Comparison of ENCODE assay signal across 11 cellular contexts in genomic region chr14:33943081-33943480, GRCh38. TPM values are rescaled to one million over a fixed set of nuclear protein-coding genes. Genes with fewer than 3 reads are reported as not detected.
DNase-seq lines count a peak whose midpoint lies in the region; ATAC-seq and TF ChIP-seq lines count a peak whose summit lies in the region.
"Had no signal": no experiment of that assay in that cellular context is flagged by ENCODE, and none has a peak within 500 bp of the region (broad histone marks: within the 10 kb centered on the region; RNA-seq: fewer than 3 reads in every experiment).

No MANE protein-coding gene starts in this region.

- POLR2A ChIA-PET in WTC11 (lab: Charles Lee): no interaction called here

- peak overlapping the region; percentile 44; the same call in 1 of the 2 replicates for H3K27ac Mint-ChIP-seq in WTC11
- H3K27ac Mint-ChIP-seq in nephron: peak overlapping the region; percentile 6 to 45 (median 26)
- H3K27ac Mint-ChIP-seq in activated T-cell treated with anti-CD3 and anti-CD28 coated beads, Interleukin-2, amount 50 U/mL, for 24 hours: no peak overlapping the region
- H3K27ac Mint-ChIP-seq: activated CD4-positive, alpha-beta T cell treated with anti-CD3 and anti-CD28 coated beads for 36 hours had no signal

- H3K9me3 Mint-ChIP-seq in WTC11 (no peaks in the 10 kb centered on the region), nephron (no peaks in the 10 kb centered on the region)
- no peaks in the 10 kb centered on the region for H3K9me3 Mint-ChIP-seq in activated T-cell treated with anti-CD3 and anti-CD28 coated beads, Interleukin-2, amount 50 U/mL, for 24 hours

- TF ChIP-seq CTCF in WTC11 (IDR thresholded peaks at IDR 0.05) (no peak), nephron (IDR thresholded peaks at IDR 0.05; ENCODE audit: unreplicated experiment in 3 of 3) (no peak)

- DNase-seq in DMS53 treated with DMSO at 0.1 percent for 48 hours (lab: John Stamatoyannopoulos, UW; ENCODE audit: unreplicated experiment) (peak; percentile 7), NCI-H2081 (lab: John Stamatoyannopoulos, UW) (peak; percentile 91 to 98), WTC11 (ENCODE audit: low spot score) (no peak), A172 (ENCODE audit: low spot score) (no peak)
- no peak for DNase-seq in activated T-cell treated with anti-CD3 and anti-CD28 coated beads, Interleukin-2, amount 50 U/mL, for 24 hours
- DNase-seq in stimulated activated CD4-positive, alpha-beta T cell treated with anti-CD3 and anti-CD28 coated beads, Interleukin-4, amount 100 ng/mL, for 1 hour: no peak
- no peak for DNase-seq in activated CD4-positive, alpha-beta T cell treated with anti-CD3 and anti-CD28 coated beads for 48 hours
- DNase-seq: activated CD4-positive, alpha-beta T cell treated with anti-CD3 and anti-CD28 coated beads for 36 hours had no signal

- H3K4me1 Mint-ChIP-seq in WTC11 (peaks cover 68% of the 10 kb centered on the region), nephron (peaks cover 79% of the 10 kb centered on the region)
- H3K4me1 Mint-ChIP-seq in activated T-cell treated with anti-CD3 and anti-CD28 coated beads, Interleukin-2, amount 50 U/mL, for 24 hours (ENCODE audit: low read depth): peaks cover 6% of the 10 kb centered on the region

- CTCF ChIA-PET in WTC11 (lab: Charles Lee): interaction anchor here (1.1 kb wide), 1 partner anchor 94 kb away, joined by 4 read pairs; no protein-coding TSS in a partner anchor

- H3K36me3 Mint-ChIP-seq in WTC11: peaks cover 17% of the 10 kb centered on the region
- H3K36me3 Mint-ChIP-seq in nephron (ENCODE audit: low read depth): no peaks in the 10 kb centered on the region
- H3K36me3 Mint-ChIP-seq in activated T-cell treated with anti-CD3 and anti-CD28 coated beads, Interleukin-2, amount 50 U/mL, for 24 hours (ENCODE audit: low read depth): no peaks in the 10 kb centered on the region

- ATAC-seq in WTC11: no peak
- ATAC-seq: activated CD4-positive, alpha-beta T cell treated with anti-CD3 and anti-CD28 coated beads for 36 hours; Panc1; right cardiac atrium had no signal

- H3K4me3 Mint-ChIP-seq in WTC11 (no peak overlapping the region), nephron (peak overlapping the region in 2 of 3 experiments; percentile 29 to 59)
- H3K4me3 Mint-ChIP-seq in activated T-cell treated with anti-CD3 and anti-CD28 coated beads, Interleukin-2, amount 50 U/mL, for 24 hours: no peak overlapping the region
- H3K4me3 Mint-ChIP-seq: activated CD4-positive, alpha-beta T cell treated with anti-CD3 and anti-CD28 coated beads for 36 hours had no signal

- no peaks in the 10 kb centered on the region for H3K27me3 Mint-ChIP-seq in WTC11 (ENCODE audit: low read depth)
- H3K27me3 Mint-ChIP-seq in nephron (ENCODE audit: low read depth): no peaks in the 10 kb centered on the region
- no peaks in the 10 kb centered on the region for H3K27me3 Mint-ChIP-seq in activated T-cell treated with anti-CD3 and anti-CD28 coated beads, Interleukin-2, amount 50 U/mL, for 24 hours

TF ChIP-seq in WTC11, 78 proteins besides CTCF, POLR2A, EP300 and RAD21:
- TF ChIP-seq PREB (CRISPR knock-in tag; IDR thresholded peaks at IDR 0.05; ENCODE audit: borderline replicate concordance) (no peak), SOX15 (CRISPR knock-in tag; IDR thresholded peaks at IDR 0.05) (no peak), ATF2 (CRISPR knock-in tag; IDR thresholded peaks at IDR 0.05; ENCODE audit: borderline replicate concordance, low read depth) (no peak), GRHL2 (CRISPR knock-in tag; IDR thresholded peaks at IDR 0.05; ENCODE audit: insufficient replicate concordance, severe bottlenecking) (no peak), RORB (CRISPR knock-in tag; IDR thresholded peaks at IDR 0.05) (no peak), ZSCAN18 (CRISPR knock-in tag; IDR thresholded peaks at IDR 0.05) (no peak), CREM (CRISPR knock-in tag; IDR thresholded peaks at IDR 0.05) (no peak), ARID4B (CRISPR knock-in tag; IDR thresholded peaks at IDR 0.05; ENCODE audit: borderline replicate concordance) (no peak), RELA (CRISPR knock-in tag; IDR thresholded peaks at IDR 0.05; ENCODE audit: borderline replicate concordance) (no peak), TEAD1 (CRISPR knock-in tag; IDR thresholded peaks at IDR 0.05) (no peak), ZNF671 (CRISPR knock-in tag; IDR thresholded peaks at IDR 0.05) (no peak), MYBL2 (CRISPR knock-in tag; IDR thresholded peaks at IDR 0.05) (no peak), USF2 (CRISPR knock-in tag; IDR thresholded peaks at IDR 0.05) (no peak)

RNA-seq across cellular contexts. Expression of gene EGLN3, which starts 7.8 kb away (rescaled TPM):
- total RNA-seq in WTC11 (2021): 20.0 to 22.0 TPM (median 21.0 TPM) in 3 replicates
- 1.5 TPM in 2 replicates for total RNA-seq in A172 (2014; rRNA removed; shearing (Covaris generic))

Comparison
In these comparisons a context has a peak if more than half of its experiments do, and no peak if none do; other contexts are left out.
1. DNase-seq: peak in DMS53 treated with DMSO at 0.1 percent for 48 hours (single experiment) and NCI-H2081 (2 of 2); none in WTC11 (single experiment), activated T-cell treated with anti-CD3 and anti-CD28 coated beads, Interleukin-2, amount 50 U/mL, for 24 hours (single experiment), stimulated activated CD4-positive, alpha-beta T cell treated with anti-CD3 and anti-CD28 coated beads, Interleukin-4, amount 100 ng/mL, for 1 hour (single experiment), activated CD4-positive, alpha-beta T cell treated with anti-CD3 and anti-CD28 coated beads for 48 hours (single experiment) and A172 (single experiment).
2. H3K4me3 Mint-ChIP-seq: peak in nephron (2 of 3); none in WTC11 (single experiment) and activated T-cell treated with anti-CD3 and anti-CD28 coated beads, Interleukin-2, amount 50 U/mL, for 24 hours (single experiment).